ENCODE assay signal across 8 cellular contexts in the genomic region with DNA sequence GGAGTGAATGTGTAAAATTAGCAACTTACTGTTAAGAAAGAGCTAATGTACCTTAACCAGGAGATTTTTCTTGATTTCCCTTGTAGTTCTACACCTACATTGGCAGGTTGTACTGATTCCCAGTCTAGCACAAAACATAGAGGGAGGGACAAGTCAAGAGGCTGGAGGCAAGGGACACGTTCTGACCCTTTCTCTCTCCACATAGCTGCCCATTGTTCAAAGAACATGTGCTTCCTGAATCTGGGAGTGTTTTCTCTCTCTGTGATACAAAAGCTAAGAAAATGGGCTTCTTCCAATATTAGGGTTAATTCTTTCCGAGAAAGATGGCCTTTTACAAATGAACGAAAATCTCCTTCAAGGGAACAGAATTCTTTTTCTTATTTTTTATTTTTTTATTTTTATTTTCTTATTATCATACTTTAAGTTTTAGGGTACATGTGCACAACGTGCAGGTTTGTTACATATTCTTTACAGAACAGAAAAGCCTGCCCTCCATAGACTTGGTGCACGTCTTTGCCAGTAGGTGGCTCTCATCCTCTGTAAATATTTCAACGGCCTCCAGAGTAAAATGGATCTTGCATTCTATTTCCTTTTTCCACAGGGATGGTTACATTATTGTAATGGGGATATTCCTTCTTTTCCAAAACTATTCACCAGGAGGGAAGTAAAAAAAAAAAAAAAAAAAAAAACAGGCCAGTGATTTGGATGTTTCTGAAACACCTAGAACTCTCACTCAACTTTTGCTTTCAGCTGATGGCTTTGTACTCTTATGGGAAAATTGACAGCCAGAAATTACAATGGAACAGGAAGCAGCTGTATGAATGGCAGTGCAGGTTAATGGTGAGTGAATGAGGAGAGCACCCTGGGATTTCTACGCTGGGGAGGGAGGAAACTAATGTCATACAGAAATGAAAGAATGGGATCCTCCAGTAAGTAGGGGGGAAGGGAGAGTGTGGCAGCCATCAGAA. TPM values are rescaled to one million over a fixed set of nuclear protein-coding genes. Genes with fewer than 3 reads are reported as not detected.
A peak's percentile ranks its signal among the peaks of the same experiment; 100 is the strongest.
DNase-seq lines count a peak whose midpoint lies in the region; ATAC-seq and TF ChIP-seq lines count a peak whose summit lies in the region.

No MANE protein-coding gene starts in this region.

- H3K79me2 ChIP-seq in Loucy (ENCODE audit: insufficient read depth, low read length) = no peaks in the 10 kb centered on the region

- peak overlapping the region in 2 of 9 donors; percentile 54 for H3K27ac Mint-ChIP-seq in naive thymus-derived CD4-positive, alpha-beta T cell

- peak; percentile 56 for TF ChIP-seq CTCF in Loucy (conservative IDR thresholded peaks at IDR 0.05; ENCODE audit: low read length)
- peak; percentile 78 for TF ChIP-seq CTCF in epithelial cell of proximal tubule (conservative IDR thresholded peaks at IDR 0.05; ENCODE audit: low read depth, low read length)

- H3K9me3 Mint-ChIP-seq in naive thymus-derived CD4-positive, alpha-beta T cell = no peaks in the 10 kb centered on the region

- no peaks in the 10 kb centered on the region for H3K4me1 ChIP-seq in Loucy (ENCODE audit: insufficient read depth, low read length, poor library complexity, severe bottlenecking)
- H3K4me1 ChIP-seq in naive thymus-derived CD4-positive, alpha-beta T cell (ENCODE audit: control insufficient read depth in 2 of 2, insufficient read depth in 2 of 2, low read length in 2 of 2) = no peaks in the 10 kb centered on the region

- peaks cover 4 to 6% (median 5%) of the 10 kb centered on the region in 7 donors for H3K4me1 Mint-ChIP-seq in naive thymus-derived CD4-positive, alpha-beta T cell

- peak overlapping the region; percentile 4; the same call in 1 of the 2 replicates for H2AFZ ChIP-seq in Loucy (ENCODE audit: low read length)

- no peaks in the 10 kb centered on the region for H3K27me3 ChIP-seq in Loucy (ENCODE audit: insufficient read depth, low read length, poor library complexity, severe bottlenecking)
- H3K27me3 ChIP-seq in naive thymus-derived CD4-positive, alpha-beta T cell (ENCODE audit: control insufficient read depth in 2 of 2, insufficient read depth in 2 of 2, low read length in 2 of 2) = no peaks in the 10 kb centered on the region

- no peaks in the 10 kb centered on the region for H4K20me1 ChIP-seq in Loucy (ENCODE audit: insufficient read depth, low read length, poor library complexity, severe bottlenecking)

- no peak overlapping the region for H3K4me3 Mint-ChIP-seq in naive thymus-derived CD4-positive, alpha-beta T cell

- ATAC-seq in GM21447 (IDR thresholded peaks at IDR 0.05; ENCODE audit: unreplicated experiment) (peak; percentile 81), HG03457 (IDR thresholded peaks at IDR 0.05; ENCODE audit: unreplicated experiment) (no peak)
- peak; percentile 84 for ATAC-seq in naive thymus-derived CD4-positive, alpha-beta T cell

- peaks cover 0 to 8% (median 4%) of the 10 kb centered on the region in 5 donors for H3K36me3 Mint-ChIP-seq in naive thymus-derived CD4-positive, alpha-beta T cell

- CTCF ChIA-PET in naive thymus-derived CD4-positive, alpha-beta T cell (lab: Charles Lee) = interaction anchor here (0.9 to 2.7 kb wide), 6 partner anchors 8 to 138 kb away, joined by 3 to 9 read pairs (median 5); no protein-coding TSS in a partner anchor

- H3K9ac ChIP-seq in Loucy (ENCODE audit: low read depth, low read length, poor library complexity, severe bottlenecking) = no peak overlapping the region

- H3K4me2 ChIP-seq in Loucy (ENCODE audit: low read depth, low read length, poor library complexity, severe bottlenecking) = peak overlapping the region; percentile 35

- H3K4me3 ChIP-seq in Loucy (ENCODE audit: low read length, poor library complexity, severe bottlenecking) (no peak overlapping the region), epithelial cell of proximal tubule (ENCODE audit: low read depth, low read length) (no peak overlapping the region)
- H3K4me3 ChIP-seq in naive thymus-derived CD4-positive, alpha-beta T cell (ENCODE audit: low read length) = no peak overlapping the region

- H3K27ac ChIP-seq in naive thymus-derived CD4-positive, alpha-beta T cell (ENCODE audit: low read depth, low read length) = no peak overlapping the region

- H3K9me3 ChIP-seq in Loucy (ENCODE audit: insufficient read depth, low read depth, low read length) = no peaks in the 10 kb centered on the region
- no peaks in the 10 kb centered on the region for H3K9me3 ChIP-seq in naive thymus-derived CD4-positive, alpha-beta T cell (ENCODE audit: control insufficient read depth in 2 of 3, low read length in 3 of 3)

- H3K9me2 ChIP-seq in Loucy (replicated peaks; ENCODE audit: low read depth, low read length) = no peaks in the 10 kb centered on the region

- intact Hi-C loops in naive thymus-derived CD4-positive, alpha-beta T cell (cut with micrococcal nuclease) = loop anchor here (1.0 to 5.0 kb wide), 8 partner anchors 17 to 471 kb away; partner anchors contain the start of gene KLHL9 (in 1 of the 2)

- H3F3A ChIP-seq in Loucy (ENCODE audit: low read depth) = no peaks in the 10 kb centered on the region

- POLR2A ChIA-PET in naive thymus-derived CD4-positive, alpha-beta T cell (lab: Charles Lee) = no interaction called here

- peak; percentile 52 for DNase-seq in EL
- peak; percentile 56 for DNase-seq in SW480 (ENCODE audit: low spot score)
- DNase-seq in epithelial cell of proximal tubule (ENCODE audit: low read depth) = no peak
- peak in 6 of 9 donors; percentile 16 to 39 (median 28) for DNase-seq in naive thymus-derived CD4-positive, alpha-beta T cell
- DNase-seq in germinal center (ENCODE audit: low spot score) = no peak

- peaks cover under 1% of the 10 kb centered on the region; the same call in 1 of the 2 replicates for H3K36me3 ChIP-seq in Loucy (ENCODE audit: insufficient read depth, low read length)
- peaks cover 0 to 17% (median 0%) of the 10 kb centered on the region in 3 experiments for H3K36me3 ChIP-seq in naive thymus-derived CD4-positive, alpha-beta T cell (ENCODE audit: control insufficient read depth in 2 of 3, insufficient read depth in 3 of 3, low read length in 3 of 3)

- peaks cover 0 to 21% (median 0%) of the 10 kb centered on the region in 5 donors for H3K27me3 Mint-ChIP-seq in naive thymus-derived CD4-positive, alpha-beta T cell

RNA-seq across cellular contexts. Expression of gene IFNA5, which starts 13.1 kb away (rescaled TPM):
- not detected in 2 replicates for total RNA-seq in epithelial cell of proximal tubule
- total RNA-seq in naive thymus-derived CD4-positive, alpha-beta T cell = not detected
- polyA plus RNA-seq in naive thymus-derived CD4-positive, alpha-beta T cell = not detected

RNA-seq across cellular contexts. Expression of gene KLHL9, which starts 17.0 kb away (rescaled TPM):
- total RNA-seq in epithelial cell of proximal tubule = 13.1 and 16.8 TPM in 2 replicates
- 10 to 100 TPM; 11.8 to 37.7 (median 19.1) TPM for total RNA-seq in naive thymus-derived CD4-positive, alpha-beta T cell
- 10 to 100 TPM; 21.1 to 23.0 TPM for polyA plus RNA-seq in naive thymus-derived CD4-positive, alpha-beta T cell

RNA-seq across cellular contexts. Expression of gene IFNA6, which starts 32.4 kb away (rescaled TPM):
- not detected in 2 replicates for total RNA-seq in epithelial cell of proximal tubule
- not detected for total RNA-seq in naive thymus-derived CD4-positive, alpha-beta T cell
- polyA plus RNA-seq in naive thymus-derived CD4-positive, alpha-beta T cell = not detected

RNA-seq across cellular contexts. Expression of gene IFNA13, which starts 49.6 kb away (rescaled TPM):
- total RNA-seq in epithelial cell of proximal tubule = not detected in 2 replicates
- not detected for total RNA-seq in naive thymus-derived CD4-positive, alpha-beta T cell
- polyA plus RNA-seq in naive thymus-derived CD4-positive, alpha-beta T cell = not detected

Comparison
In these comparisons a context has a peak if more than half of its experiments do, and no peak if none do; other contexts are left out.
1. DNase-seq: peak in EL (single experiment), SW480 (single experiment) and naive thymus-derived CD4-positive, alpha-beta T cell (6 of 9); none in epithelial cell of proximal tubule (single experiment) and germinal center (single experiment).